24 cellular contexts compared by ENCODE assay signal in the genomic region with DNA sequence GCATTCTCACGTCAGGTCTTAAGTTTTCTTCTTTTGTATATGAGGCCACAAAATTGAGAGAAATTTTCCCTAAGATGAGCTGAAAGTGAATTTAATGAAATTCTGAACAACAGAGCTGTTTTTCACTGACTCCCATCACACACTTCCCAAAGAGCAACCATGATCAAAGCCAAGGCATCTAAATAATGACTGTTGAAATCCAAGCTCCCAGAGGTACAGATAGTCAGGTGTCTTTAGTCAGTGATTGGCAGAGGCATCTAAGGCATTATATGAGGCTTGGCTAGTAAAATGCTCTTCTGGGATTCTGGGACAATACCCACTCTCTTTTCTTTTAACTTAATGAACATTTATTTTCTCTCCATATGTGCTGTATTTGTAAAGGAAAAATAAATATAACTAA. TPM values are rescaled to one million over a fixed set of nuclear protein-coding genes. Genes with fewer than 3 reads are reported as not detected.
"Had no signal": no experiment of that assay in that cellular context is flagged by ENCODE, and none has a peak within 500 bp of the region (broad histone marks: within the 10 kb centered on the region; RNA-seq: fewer than 3 reads in every experiment).

No MANE protein-coding gene starts in this region.

- H3K4me3 Mint-ChIP-seq: stimulated activated naive CD8-positive, alpha-beta T cell treated with anti-CD3 and anti-CD28 coated beads, Interleukin-15, amount 100 ng/mL, for 72 hours had no signal

- H3K27me3 ChIP-seq: ovary, uterus had no signal

- H3K27ac ChIP-seq: esophagus squamous epithelium, lower lobe of right lung, ovary, psoas muscle, skin epidermis, suprapubic skin, upper lobe of right lung, uterus had no signal

- H3K9me3 ChIP-seq: esophagus squamous epithelium, ovary, transverse colon, upper lobe of right lung, uterus had no signal

- H3K27ac Mint-ChIP-seq: nephron progenitor cell; stimulated activated naive CD8-positive, alpha-beta T cell treated with anti-CD3 and anti-CD28 coated beads, Interleukin-15, amount 100 ng/mL, for 72 hours had no signal

- H3K9me3 Mint-ChIP-seq: stimulated activated naive CD8-positive, alpha-beta T cell treated with anti-CD3 and anti-CD28 coated beads, Interleukin-15, amount 100 ng/mL, for 72 hours had no signal

- H3K4me1 ChIP-seq: psoas muscle, upper lobe of right lung had no signal

- H3K4me3 ChIP-seq: esophagus squamous epithelium, ovary, skin epidermis, suprapubic skin, uterus had no signal

- DNase-seq: dorsolateral prefrontal cortex; effector CD8-positive, alpha-beta T cell; erythroblast; esophagus squamous epithelium; left ventricle myocardium superior; lower lobe of right lung; naive thymus-derived CD8-positive, alpha-beta T cell; nephron progenitor cell; occipital lobe; ovary; posterior cingulate gyrus; psoas muscle; right cardiac atrium; stimulated activated CD4-positive, alpha-beta T cell treated with anti-CD3 and anti-CD28 coated beads, Interleukin-15, amount 100 ng/mL, for 24 hours; stimulated activated CD4-positive, alpha-beta T cell treated with anti-CD3 and anti-CD28 coated beads, Interleukin-2, amount 100 ng/mL, for 48 hours; stimulated activated CD8-positive, alpha-beta memory T cell treated with anti-CD3 and anti-CD28 coated beads, Interleukin-4, amount 100 ng/mL, for 48 hours; stimulated activated naive CD4-positive, alpha-beta T cell; stimulated activated naive CD8-positive, alpha-beta T cell treated with anti-CD3 and anti-CD28 coated beads, Interleukin-15, amount 100 ng/mL, for 72 hours; transverse colon; upper lobe of right lung; uterus had no signal

- H3K36me3 ChIP-seq: esophagus squamous epithelium, lower lobe of right lung, ovary, suprapubic skin, transverse colon, upper lobe of right lung, uterus had no signal

- ATAC-seq: left ventricle myocardium superior; lower lobe of right lung; naive thymus-derived CD8-positive, alpha-beta T cell; psoas muscle; right cardiac atrium; stimulated activated naive CD8-positive, alpha-beta T cell treated with anti-CD3 and anti-CD28 coated beads, Interleukin-15, amount 100 ng/mL, for 72 hours; upper lobe of right lung had no signal

RNA-seq across cellular contexts. Expression of a gene that starts 1.0 kb away (rescaled TPM):
- total RNA-seq: naive thymus-derived CD8-positive, alpha-beta T cell had no signal
- polyA plus RNA-seq: naive thymus-derived CD8-positive, alpha-beta T cell had no signal

RNA-seq across cellular contexts. Expression of a gene that starts 49.2 kb away (rescaled TPM):
- total RNA-seq: naive thymus-derived CD8-positive, alpha-beta T cell had no signal
- polyA plus RNA-seq: keratinocyte had no signal
